ENCODE assay signal across 7 cellular contexts in the genomic region with DNA sequence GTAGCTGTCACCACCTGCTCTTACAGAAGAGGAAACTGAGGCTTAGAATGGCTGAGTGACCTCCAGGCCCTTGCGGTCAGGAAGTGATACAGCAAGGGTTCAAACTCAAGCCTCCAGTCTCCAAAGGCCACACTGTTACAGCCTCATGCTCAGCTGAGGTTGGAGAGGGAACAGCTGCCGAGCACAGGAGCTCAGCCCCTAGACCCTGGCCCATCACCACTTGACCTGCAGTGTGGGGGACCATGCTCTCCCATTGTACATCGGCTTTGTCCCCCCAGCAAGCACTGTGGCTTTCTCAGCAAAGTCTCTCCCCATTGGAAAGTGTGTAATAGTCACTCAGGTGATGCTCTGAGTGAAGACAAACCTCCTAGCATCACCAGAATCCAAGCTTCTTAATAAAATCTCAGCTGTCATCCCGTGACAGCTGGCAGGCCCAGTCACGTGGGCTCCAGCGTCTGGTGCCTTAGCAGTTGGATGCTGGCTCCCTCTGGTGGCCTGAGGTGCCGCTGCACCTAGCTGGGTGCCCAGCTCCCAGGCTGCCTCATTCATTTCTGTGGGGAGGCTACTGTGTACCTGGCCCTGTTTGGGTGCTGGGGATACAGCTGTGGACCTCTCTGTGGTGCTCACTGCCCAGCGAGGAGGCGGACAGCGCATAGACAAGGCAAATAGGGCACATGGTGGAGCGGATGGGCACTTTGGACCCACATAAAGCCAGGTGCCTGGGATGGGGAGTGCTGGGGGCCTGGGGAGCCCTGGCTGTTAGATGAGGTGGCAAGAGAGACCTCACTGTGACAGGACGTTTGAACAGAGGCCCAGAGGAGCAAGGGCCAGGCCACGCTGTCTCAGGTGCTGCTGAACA. TPM values are rescaled to one million over a fixed set of nuclear protein-coding genes. Genes with fewer than 3 reads are reported as not detected.
DNase-seq lines count a peak whose midpoint lies in the region; ATAC-seq, FAIRE-seq and TF ChIP-seq lines count a peak whose summit lies in the region.

No MANE protein-coding gene starts in this region.

- BruUV-seq in mammary epithelial cell (replicated peaks; lab: Mats Ljungman, UMichigan) = no TSS peak

- intact Hi-C loops in mammary epithelial cell (cut with micrococcal nuclease) = loop anchor here (1.0 to 5.0 kb wide), 4 partner anchors 53 to 287 kb away; partner anchors contain the start of gene DAGLA

- no peak overlapping the region for H3K9ac ChIP-seq in mammary epithelial cell (ENCODE audit: insufficient read depth, low read length)

- H3K4me3 ChIP-seq in WI38 (ENCODE audit: low read depth, low read length) (no peak overlapping the region), mammary epithelial cell (replicated peaks in 1 of 3; ENCODE audit: insufficient read depth in 1 of 3, low read depth in 2 of 3, low read length in 3 of 3) (no peak overlapping the region)

- H3K27me3 ChIP-seq in mammary epithelial cell (ENCODE audit: insufficient read depth, low read length) = no peaks in the 10 kb centered on the region

- in situ Hi-C loops in mammary epithelial cell (cut with MboI; ENCODE audit: low sequenced_read_pairs in 2 of 2) = loop anchor here in 1 of 2 donors (5.0 to 25.0 kb wide), 2 partner anchors 51 to 271 kb away; partner anchors contain the start of gene DAGLA

- FAIRE-seq in islet of Langerhans (lab: Jason Lieb, UNC) = peak; percentile 70

- peaks cover 27% of the 10 kb centered on the region for H3K4me1 ChIP-seq in mammary epithelial cell (ENCODE audit: insufficient read depth, low read length)

- 29% methylated on average over 9 of the region's 13 CpGs for WGBS in mammary epithelial cell (ENCODE audit: low coverage, missing lambda C conversion rate)

- DNase-seq in NCI-H2171 (lab: John Stamatoyannopoulos, UW) = peak; percentile 89
- peak; percentile 70 for DNase-seq in mammary epithelial cell
- peak; percentile 61 to 72 for DNase-seq in stimulated activated CD4-positive, alpha-beta T cell treated with anti-CD3 and anti-CD28 coated beads, Interleukin-15, amount 100 ng/mL, for 1 hour (ENCODE audit: low read depth in 1 of 2, low spot score in 1 of 2)

- H2AFZ ChIP-seq in mammary epithelial cell (ENCODE audit: low read depth, low read length) = no peak overlapping the region

- dilution Hi-C loops in mammary epithelial cell (cut with HindIII; ENCODE audit: low sequenced_read_pairs) = loop anchor here (5.0 kb wide), 2 partner anchors 51 to 101 kb away; partner anchors contain the start of gene DAGLA

- H4K20me1 ChIP-seq in mammary epithelial cell (ENCODE audit: insufficient read depth, low read length) = no peaks in the 10 kb centered on the region

- H3K79me2 ChIP-seq in mammary epithelial cell (ENCODE audit: insufficient read depth, low read length) = no peaks in the 10 kb centered on the region

- TF ChIP-seq CTCF in WI38 (IDR thresholded peaks at IDR 0.05; ENCODE audit: low read depth, low read length) (peak; percentile 98), mammary epithelial cell (conservative IDR thresholded peaks at IDR 0.05 in 1 of 2, IDR thresholded peaks at IDR 0.05 in 1 of 2; ENCODE audit: extremely low read depth in 1 of 2, insufficient read depth in 1 of 2, low read depth in 1 of 2, low read length in 2 of 2) (peak; percentile 99 to 100)

- ATAC-seq in GM18498 (IDR thresholded peaks at IDR 0.05; ENCODE audit: unreplicated experiment) (peak; percentile 87), HG03025 (IDR thresholded peaks at IDR 0.05; ENCODE audit: low FRiP score, unreplicated experiment) (peak; percentile 61)

- no peaks in the 10 kb centered on the region for H3K36me3 ChIP-seq in mammary epithelial cell (ENCODE audit: insufficient read depth, low read length)

- CTCF ChIA-PET in mammary epithelial cell (lab: Charles Lee; ENCODE audit: low non-redundant PET) = interaction anchor here (0.5 to 0.8 kb wide), 5 partner anchors 31 to 104 kb away, joined by 3 to 5 read pairs (median 4); no protein-coding TSS in a partner anchor

- H3K9me3 ChIP-seq in mammary epithelial cell (replicated peaks; ENCODE audit: insufficient read depth, low read length) = no peaks in the 10 kb centered on the region

- no peak overlapping the region for H3K27ac ChIP-seq in mammary epithelial cell (ENCODE audit: insufficient read depth, low read depth, low read length)

- no peak overlapping the region for H3K4me2 ChIP-seq in mammary epithelial cell (ENCODE audit: insufficient read depth, low read depth, low read length)

RNA-seq across cellular contexts. Expression of gene MYRF, which starts 19.1 kb away (rescaled TPM):
- total RNA-seq in mammary epithelial cell = under 1 TPM; under 0.01 to 0.26 TPM
- 0.16 TPM for polyA plus RNA-seq in mammary epithelial cell
- not detected for polyA minus RNA-seq in mammary epithelial cell

RNA-seq across cellular contexts. Expression of gene DAGLA, which starts 53.2 kb away (rescaled TPM):
- total RNA-seq in mammary epithelial cell = under 1 TPM; 0.33 to 0.67 TPM
- 0.08 TPM for polyA plus RNA-seq in mammary epithelial cell
- polyA minus RNA-seq in mammary epithelial cell = not detected

RNA-seq across cellular contexts. Expression of gene TMEM258, which starts 59.0 kb away (rescaled TPM):
- 10 to 100 TPM; 48.2 to 99.7 TPM for total RNA-seq in mammary epithelial cell
- polyA plus RNA-seq in mammary epithelial cell = 202 TPM
- polyA minus RNA-seq in mammary epithelial cell = 79.7 TPM

RNA-seq across cellular contexts. Expression of gene FEN1, which starts 59.4 kb away (rescaled TPM):
- 10 to 100 TPM; 11.7 to 46.1 TPM for total RNA-seq in mammary epithelial cell
- polyA plus RNA-seq in mammary epithelial cell = 65.0 TPM
- polyA minus RNA-seq in mammary epithelial cell = 96.1 TPM
